3 cellular contexts compared by ENCODE assay signal in genomic region chr2:208279236-208279635, GRCh38.
TF ChIP-seq lines count a peak whose summit lies in the region.

No MANE protein-coding gene starts in this region.

TF ChIP-seq in HEK293, 187 proteins besides CTCF, POLR2A, EP300 and RAD21:
- no peak for TF ChIP-seq ZBTB21 (tag by site-specific recombination; IDR thresholded peaks at IDR 0.05)
- no peak for TF ChIP-seq PBX3 (CRISPR knock-in tag; IDR thresholded peaks at IDR 0.05)
- no peak for TF ChIP-seq ZNF140 (tag by site-specific recombination; IDR thresholded peaks at IDR 0.05)
- TF ChIP-seq ZBTB44 (tag by site-specific recombination; IDR thresholded peaks at IDR 0.05), result 0 out of 2 replicates have a peak, but pooled peaks have one; percentile 26
- TF ChIP-seq PATZ1 (tag by site-specific recombination; IDR thresholded peaks at IDR 0.05), result no peak
- TF ChIP-seq BCL6B (tag by site-specific recombination; IDR thresholded peaks at IDR 0.05), result 0 out of 2 replicates have a peak, but pooled peaks have one; percentile 8
- no peak for TF ChIP-seq KLF8 (tag by site-specific recombination; IDR thresholded peaks at IDR 0.05)

TF ChIP-seq in GM12878, 131 proteins besides CTCF, POLR2A, EP300 and RAD21:
- TF ChIP-seq ZNF592 (IDR thresholded peaks at IDR 0.05) (no peak), ZNF384 (IDR thresholded peaks at IDR 0.05; ENCODE audit: borderline replicate concordance, low read depth, low read length) (no peak), KDM1A (IDR thresholded peaks at IDR 0.05; ENCODE audit: borderline replicate concordance) (no peak), TCF7 (IDR thresholded peaks at IDR 0.05; ENCODE audit: borderline replicate concordance) (no peak), KLF5 (IDR thresholded peaks at IDR 0.05; ENCODE audit: partially characterized antibody) (no peak)

TF ChIP-seq in HepG2, 621 proteins besides CTCF, POLR2A, EP300 and RAD21:
- TF ChIP-seq NPAS2 (CRISPR knock-in tag; IDR thresholded peaks at IDR 0.05; ENCODE audit: borderline replicate concordance), result no peak
- no peak for TF ChIP-seq ZNF720 (CRISPR knock-in tag; IDR thresholded peaks at IDR 0.05)
- no peak for TF ChIP-seq ZC3H13 (CRISPR knock-in tag; IDR thresholded peaks at IDR 0.05)
- TF ChIP-seq ZNF777 (CRISPR knock-in tag; IDR thresholded peaks at IDR 0.05), result no peak
- no peak for TF ChIP-seq ZNF331 (CRISPR knock-in tag; IDR thresholded peaks at IDR 0.05)
- no peak for TF ChIP-seq MEIS2 (CRISPR knock-in tag; IDR thresholded peaks at IDR 0.05)
- no peak for TF ChIP-seq ZNF781 (CRISPR knock-in tag; IDR thresholded peaks at IDR 0.05; ENCODE audit: borderline replicate concordance, not compliant biosample characterization)
- no peak for TF ChIP-seq NFRKB (IDR thresholded peaks at IDR 0.05)
- no peak for TF ChIP-seq KDM5A (IDR thresholded peaks at IDR 0.05; ENCODE audit: borderline replicate concordance, low read length)
- no peak for TF ChIP-seq ZNF317 (CRISPR knock-in tag; IDR thresholded peaks at IDR 0.05)
- no peak for TF ChIP-seq ZNF788 (CRISPR knock-in tag; IDR thresholded peaks at IDR 0.05; ENCODE audit: borderline replicate concordance)
- TF ChIP-seq ZKSCAN8 (CRISPR knock-in tag; IDR thresholded peaks at IDR 0.05; ENCODE audit: borderline replicate concordance), result no peak
- TF ChIP-seq ZNF101 (CRISPR knock-in tag; IDR thresholded peaks at IDR 0.05; ENCODE audit: borderline replicate concordance, low read depth), result no peak
- TF ChIP-seq ZNF792 (CRISPR knock-in tag; IDR thresholded peaks at IDR 0.05), result no peak
- no peak for TF ChIP-seq TP53 (CRISPR knock-in tag; conservative IDR thresholded peaks at IDR 0.05)
